In the genomic region with DNA sequence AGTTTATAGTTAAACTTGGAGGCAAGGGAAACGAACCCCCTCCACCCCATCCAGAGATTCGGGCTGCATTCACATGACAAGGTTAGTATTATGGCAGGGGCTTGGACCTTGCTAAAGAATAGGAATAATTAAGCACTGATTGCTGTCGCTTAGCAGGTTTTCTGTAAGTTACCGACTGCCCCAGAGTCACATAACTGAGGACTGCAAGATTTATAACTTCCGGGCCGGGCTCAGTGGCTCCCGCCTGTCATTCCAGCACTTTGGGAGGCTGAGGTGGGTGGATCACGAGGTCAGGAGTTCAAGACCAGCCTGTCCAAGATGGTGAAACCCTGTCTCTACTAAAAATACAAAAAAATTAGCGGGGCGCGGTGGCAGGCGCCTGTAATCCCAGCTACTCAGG, we compare ENCODE assay signal across 7 cellular contexts. TPM values are rescaled to one million over a fixed set of nuclear protein-coding genes. Genes with fewer than 3 reads are reported as not detected.
DNase-seq lines count a peak whose midpoint lies in the region; ATAC-seq and TF ChIP-seq lines count a peak whose summit lies in the region.
"Not testable (repeated sequence)": the region's sequence is repeated elsewhere in the genome, so short reads cannot be mapped to it uniquely, and the experiment has no call there.

No MANE protein-coding gene starts in this region.

- not testable (repeated sequence) for H3K4me1 ChIP-seq in mesenchymal stem cell (ENCODE audit: control insufficient read depth, insufficient read depth, low read depth, low read length)

- H3K9ac ChIP-seq in mesenchymal stem cell (ENCODE audit: low read length): not testable (repeated sequence)

- not testable (repeated sequence) for ATAC-seq in WTC11

- H4K91ac ChIP-seq in mesenchymal stem cell (ENCODE audit: low read length): not testable (repeated sequence)

- not testable (repeated sequence) for H3K14ac ChIP-seq in mesenchymal stem cell (ENCODE audit: low read length in 2 of 2)

- not testable (repeated sequence) for H3K4me3 ChIP-seq in mesenchymal stem cell (ENCODE audit: insufficient read depth in 1 of 2, low read depth in 1 of 2, low read length in 2 of 2)

- peaks cover 12% of the 10 kb centered on the region for H3K79me1 ChIP-seq in mesenchymal stem cell (replicated peaks; ENCODE audit: low read length, poor library complexity, severe bottlenecking)

- peak overlapping the region; percentile 2 for H2BK5ac ChIP-seq in mesenchymal stem cell (ENCODE audit: low read depth, low read length, poor library complexity, severe bottlenecking)

- H3K27me3 ChIP-seq in mesenchymal stem cell (ENCODE audit: control insufficient read depth in 1 of 2, insufficient read depth in 1 of 2, low read length in 2 of 2): not testable (repeated sequence)

- not testable (repeated sequence) for H2BK120ac ChIP-seq in mesenchymal stem cell (ENCODE audit: low read depth, low read length)

- H3K27ac Mint-ChIP-seq in WTC11 (peak overlapping the region; percentile 89; the same call in 1 of the 2 replicates), glutamatergic neuron (ENCODE audit: unreplicated experiment) (peak overlapping the region; percentile 97), nephron progenitor cell (peak overlapping the region; percentile 78), type B pancreatic cell (peak overlapping the region; percentile 79)

- not testable (repeated sequence) for H3K18ac ChIP-seq in mesenchymal stem cell (ENCODE audit: low read depth in 1 of 2, low read length in 2 of 2)

- H2BK15ac ChIP-seq in mesenchymal stem cell (ENCODE audit: low read depth, poor library complexity, severe bottlenecking): not testable (repeated sequence)

- H3K27ac ChIP-seq in mesenchymal stem cell (ENCODE audit: low read length, poor library complexity, severe bottlenecking): peak overlapping the region; percentile 24

- H3K4me3 Mint-ChIP-seq in WTC11; glutamatergic neuron (ENCODE audit: unreplicated experiment); nephron progenitor cell; type B pancreatic cell: not testable (repeated sequence)

- POLR2A ChIA-PET in WTC11 (lab: Charles Lee): not testable (repeated sequence)

- H3K4me2 ChIP-seq in mesenchymal stem cell (ENCODE audit: low read length, poor library complexity, severe bottlenecking): not testable (repeated sequence)

- H3K4me1 Mint-ChIP-seq in WTC11 (peaks cover 34% of the 10 kb centered on the region), glutamatergic neuron (ENCODE audit: low read depth, unreplicated experiment) (peaks cover 31% of the 10 kb centered on the region), nephron progenitor cell (peaks cover 56% of the 10 kb centered on the region), type B pancreatic cell (ENCODE audit: unreplicated experiment) (peaks cover 21% of the 10 kb centered on the region)

- H3K23ac ChIP-seq in mesenchymal stem cell (ENCODE audit: low read length in 2 of 2): not testable (repeated sequence)

- H2AFZ ChIP-seq in mesenchymal stem cell (ENCODE audit: low read depth, low read length): not testable (repeated sequence)

- H3K36me3 Mint-ChIP-seq in WTC11; glutamatergic neuron (ENCODE audit: unreplicated experiment); type B pancreatic cell: not testable (repeated sequence)
- peaks cover 13% of the 10 kb centered on the region for H3K36me3 Mint-ChIP-seq in nephron progenitor cell (ENCODE audit: low read depth)

- H4K8ac ChIP-seq in mesenchymal stem cell (ENCODE audit: low read length): not testable (repeated sequence)

- WGBS in mesenchymal stem cell: 85% methylated on average over 10 of the region's 12 CpGs

- H3K36me3 ChIP-seq in mesenchymal stem cell (ENCODE audit: control insufficient read depth in 1 of 2, insufficient read depth in 2 of 2, low read depth in 1 of 2, low read length in 2 of 2): peaks cover 9 to 14% of the 10 kb centered on the region in 2 experiments

- H2BK12ac ChIP-seq in mesenchymal stem cell (ENCODE audit: low read length in 2 of 2): not testable (repeated sequence)

- not testable (repeated sequence) for H3K4ac ChIP-seq in mesenchymal stem cell (ENCODE audit: low read depth in 1 of 2, low read length in 2 of 2)

- H3K9me3 Mint-ChIP-seq in WTC11; glutamatergic neuron (ENCODE audit: unreplicated experiment); nephron progenitor cell; type B pancreatic cell: not testable (repeated sequence)

- peak overlapping the region; percentile 76 for H2AK5ac ChIP-seq in mesenchymal stem cell (ENCODE audit: low read length, severe bottlenecking)

- not testable (repeated sequence) for H3K9me3 ChIP-seq in mesenchymal stem cell (ENCODE audit: control insufficient read depth, low read length)

- DNase-seq in ELF-1 (ENCODE audit: low read depth, low spot score): peak; percentile 35
- peak; percentile 18 for DNase-seq in HT-29 (ENCODE audit: low spot score)
- not testable (repeated sequence) for DNase-seq in WTC11 (ENCODE audit: low spot score); glutamatergic neuron; mesenchymal stem cell; nephron progenitor cell; type B pancreatic cell (ENCODE audit: extremely low spot score, unreplicated experiment)

- CTCF ChIA-PET in WTC11 (lab: Charles Lee): not testable (repeated sequence)

- not testable (repeated sequence) for TF ChIP-seq CTCF in WTC11 (IDR thresholded peaks at IDR 0.05); glutamatergic neuron (IDR thresholded peaks at IDR 0.05; ENCODE audit: partially characterized antibody, unreplicated experiment); nephron progenitor cell (IDR thresholded peaks at IDR 0.05); type B pancreatic cell (conservative IDR thresholded peaks at IDR 0.05)

- not testable (repeated sequence) for H3K27me3 Mint-ChIP-seq in WTC11 (ENCODE audit: low read depth); glutamatergic neuron (ENCODE audit: unreplicated experiment); nephron progenitor cell (ENCODE audit: low read depth, poor library complexity); type B pancreatic cell

RNA-seq across cellular contexts. Expression of a gene that starts 7.0 kb away (rescaled TPM):
- total RNA-seq in HT-29 (2014; rRNA removed; shearing (Covaris generic)): 4.0 and 4.8 TPM in 2 replicates
- total RNA-seq in WTC11 (2021): 7.8 to 10.1 TPM (median 8.7 TPM) in 3 replicates
- 15.7 TPM for total RNA-seq in glutamatergic neuron (ENCODE audit: unreplicated experiment)
- polyA plus RNA-seq in mesenchymal stem cell (2013, experiment 1 of 2): 4.2 TPM
- 4.0 TPM for polyA plus RNA-seq in mesenchymal stem cell (2013, experiment 2 of 2)
- 10.1 and 14.1 TPM in 2 replicates for total RNA-seq in type B pancreatic cell (ENCODE audit: low replicate concordance)

RNA-seq across cellular contexts. Expression of a gene that starts 24.2 kb away (rescaled TPM):
- total RNA-seq in HT-29 (2014; rRNA removed; shearing (Covaris generic)): 4,450 and 4,738 TPM in 2 replicates
- total RNA-seq in WTC11 (2021) (2,360 to 2,535 TPM (median 2,479 TPM) in 3 replicates), glutamatergic neuron (ENCODE audit: unreplicated experiment) (1,397 TPM), type B pancreatic cell (ENCODE audit: low replicate concordance) (1,864 and 2,055 TPM in 2 replicates)
- 2,784 TPM for polyA plus RNA-seq in mesenchymal stem cell (2013, experiment 1 of 2)
- polyA plus RNA-seq in mesenchymal stem cell (2013, experiment 2 of 2): 2,751 TPM

RNA-seq across cellular contexts. Expression of a gene that starts 44.8 kb away (rescaled TPM):
- total RNA-seq in HT-29 (2014; rRNA removed; shearing (Covaris generic)): 29.9 and 37.9 TPM in 2 replicates
- total RNA-seq in WTC11 (2021): 31.9 to 33.5 TPM (median 32.2 TPM) in 3 replicates
- 28.8 TPM for total RNA-seq in glutamatergic neuron (ENCODE audit: unreplicated experiment)
- 19.1 TPM for polyA plus RNA-seq in mesenchymal stem cell (2013, experiment 1 of 2)
- 19.0 TPM for polyA plus RNA-seq in mesenchymal stem cell (2013, experiment 2 of 2)
- 22.1 and 31.2 TPM in 2 replicates for total RNA-seq in type B pancreatic cell (ENCODE audit: low replicate concordance)
